In genomic region chr16:31071861-31072260, GRCh38 we compare ENCODE assay signal across 8 cellular contexts. TPM values are rescaled to one million over a fixed set of nuclear protein-coding genes. Genes with fewer than 3 reads are reported as not detected.
A peak's percentile ranks its signal among the peaks of the same experiment; 100 is the strongest.
DNase-seq lines count a peak whose midpoint lies in the region; ATAC-seq and TF ChIP-seq lines count a peak whose summit lies in the region.

No MANE protein-coding gene starts in this region.

- peak overlapping the region; percentile 99 for H3K4me3 Mint-ChIP-seq in T-helper 17 cell

- no peak for ATAC-seq in Right ventricle myocardium superior (ENCODE audit: poor library complexity)
- no peak for ATAC-seq in T-helper 17 cell
- no peak for ATAC-seq in gastroesophageal sphincter
- no peak for ATAC-seq in HG02759 (IDR thresholded peaks at IDR 0.05; ENCODE audit: unreplicated experiment)

- CTCF ChIA-PET in GM10248 (lab: Yijun Ruan, JAX), result interaction anchor here (1.0 to 2.6 kb wide), 4 partner anchors 11 to 118 kb away, joined by 3 to 9 read pairs (median 6); partner anchors contain the start of gene HSD3B7

- intact Hi-C loops in left ventricle myocardium inferior (cut with micrococcal nuclease) (loop anchor here (5.0 kb wide), 1 partner anchor 40 kb away; the partner anchor contains the start of gene STX4), Right ventricle myocardium superior (cut with DNase I) (loop anchor here (2.0 kb wide), 1 partner anchor 37 kb away; no protein-coding TSS in a partner anchor), transverse colon (cut with DNase I; ENCODE audit: low total_unique reads) (no loop called here)

- WGBS in gastroesophageal sphincter (ENCODE audit: low coverage in 1 of 2), 2 donors, result 14 to 19% methylated on average over 4 of the region's 4 CpGs
- 14 to 32% methylated on average over 3 to 4 of the region's 4 CpGs for WGBS in transverse colon (ENCODE audit: low coverage in 1 of 2), 2 donors

- in situ Hi-C loops in transverse colon (cut with MboI; ENCODE audit: low pct_ligation_motif_present in 1 of 4, low pct_unique_long_range_greater_than_20kb in 1 of 4, low sequenced_read_pairs in 3 of 4), result no loop called here

- peaks cover 31% of the 10 kb centered on the region for H3K4me1 Mint-ChIP-seq in T-helper 17 cell

- peak overlapping the region; percentile 95 for H3K27ac Mint-ChIP-seq in T-helper 17 cell

- DNase-seq in left ventricle myocardium inferior (no peak), Right ventricle myocardium superior (no peak), T-helper 17 cell (no peak), transverse colon (no peak), GM10248 (ENCODE audit: extremely low spot score) (no peak), GM20000 (ENCODE audit: low spot score) (no peak)

- peaks cover 4% of the 10 kb centered on the region for H3K36me3 Mint-ChIP-seq in T-helper 17 cell (ENCODE audit: low read depth)

- no peaks in the 10 kb centered on the region for H3K27me3 Mint-ChIP-seq in T-helper 17 cell

- H3K4me3 ChIP-seq in left ventricle myocardium inferior (peak overlapping the region; percentile 93), gastroesophageal sphincter (peak overlapping the region in 1 of 2 donors; percentile 89), transverse colon (peak overlapping the region in 1 of 4 donors; percentile 91)

- TF ChIP-seq CTCF in left ventricle myocardium inferior (IDR thresholded peaks at IDR 0.05; ENCODE audit: borderline replicate concordance) (no peak), gastroesophageal sphincter (IDR thresholded peaks at IDR 0.05) (no peak), transverse colon (IDR thresholded peaks at IDR 0.05) (no peak), GM10248 (IDR thresholded peaks at IDR 0.05; ENCODE audit: control extremely low read depth, extremely low read depth, low read depth, missing control alignments) (no peak), GM20000 (IDR thresholded peaks at IDR 0.05; ENCODE audit: extremely low read depth, missing control alignments) (no peak)

- H3K27ac ChIP-seq in left ventricle myocardium inferior (replicated peaks) (peak overlapping the region; percentile 92), gastroesophageal sphincter (peak overlapping the region in 3 of 4 donors; percentile 96 to 98 (median 97)), transverse colon (peak overlapping the region in 3 of 4 donors; percentile 94 to 97 (median 95))

- H3K36me3 ChIP-seq in left ventricle myocardium inferior (peaks cover 8% of the 10 kb centered on the region), gastroesophageal sphincter (peaks cover 0 to 10% of the 10 kb centered on the region in 2 donors), transverse colon (peaks cover 0 to 6% (median 0%) of the 10 kb centered on the region in 4 donors)

- TF ChIP-seq POLR2A in gastroesophageal sphincter (IDR thresholded peaks at IDR 0.05) (no peak), transverse colon (IDR thresholded peaks at IDR 0.05) (no peak)

- POLR2A ChIA-PET in GM10248 (lab: Yijun Ruan, JAX), result no interaction called here

- H3K27me3 ChIP-seq in left ventricle myocardium inferior (ENCODE audit: low read depth) (no peaks in the 10 kb centered on the region), gastroesophageal sphincter (no peaks in the 10 kb centered on the region), transverse colon (no peaks in the 10 kb centered on the region)

- no peaks in the 10 kb centered on the region for H3K9me3 ChIP-seq in left ventricle myocardium inferior (replicated peaks)
- no peaks in the 10 kb centered on the region for H3K9me3 ChIP-seq in T-helper 17 cell (ENCODE audit: control insufficient read depth, low read length, poor library complexity, severe bottlenecking)
- no peaks in the 10 kb centered on the region for H3K9me3 ChIP-seq in gastroesophageal sphincter
- H3K9me3 ChIP-seq in transverse colon, result no peaks in the 10 kb centered on the region

- TF ChIP-seq EP300 in gastroesophageal sphincter (IDR thresholded peaks at IDR 0.05) (no peak), transverse colon (IDR thresholded peaks at IDR 0.05; ENCODE audit: low read depth) (no peak)

- H3K4me1 ChIP-seq in left ventricle myocardium inferior (peaks cover 43% of the 10 kb centered on the region), gastroesophageal sphincter (peaks cover 5 to 39% (median 17%) of the 10 kb centered on the region in 3 donors), transverse colon (peaks cover 14 to 31% (median 24%) of the 10 kb centered on the region in 4 donors)

RNA-seq across cellular contexts. Expression of gene ZNF668, which starts 2.2 kb away (rescaled TPM):
- total RNA-seq in left ventricle myocardium inferior (5.3 TPM), Right ventricle myocardium superior (4.4 TPM), T-helper 17 cell (10 to 100 TPM in 1 of 2 donors, 1 to 10 TPM in 1; 9.6 to 12.1 TPM), gastroesophageal sphincter (10 to 100 TPM in 3 of 4 donors, 1 to 10 TPM in 1; 8.6 to 22.5 (median 12.6) TPM), transverse colon (10 to 100 TPM in 2 of 4 donors, 1 to 10 TPM in 2; 7.9 to 17.9 (median 10.2) TPM)

RNA-seq across cellular contexts. Expression of gene ZNF646, which starts 2.4 kb away (rescaled TPM):
- total RNA-seq in left ventricle myocardium inferior, result 9.6 TPM
- 8.3 TPM for total RNA-seq in Right ventricle myocardium superior
- total RNA-seq in T-helper 17 cell, result 10 to 100 TPM; 17.0 to 21.7 TPM
- 10 to 100 TPM; 10.9 to 16.9 (median 13.6) TPM for total RNA-seq in gastroesophageal sphincter
- 10 to 100 TPM; 12.0 to 26.7 (median 23.5) TPM for total RNA-seq in transverse colon

RNA-seq across cellular contexts. Expression of gene PRSS53, which starts 16.9 kb away (rescaled TPM):
- total RNA-seq in left ventricle myocardium inferior (1.2 TPM), Right ventricle myocardium superior (0.81 TPM), T-helper 17 cell (1 to 10 TPM; 3.2 to 4.4 TPM), gastroesophageal sphincter (1 to 10 TPM in 3 of 4 donors, under 1 TPM in 1; 0.25 to 4.4 (median 2.6) TPM), transverse colon (1 to 10 TPM; 1.1 to 5.2 (median 3.1) TPM)

RNA-seq across cellular contexts. Expression of gene VKORC1, which starts 22.7 kb away (rescaled TPM):
- total RNA-seq in left ventricle myocardium inferior (39.5 TPM), Right ventricle myocardium superior (40.0 TPM), T-helper 17 cell (10 to 100 TPM; 30.6 to 31.7 TPM), gastroesophageal sphincter (100 to 1,000 TPM in 3 of 4 donors, 10 to 100 TPM in 1; 93.6 to 119 (median 107) TPM), transverse colon (10 to 100 TPM; 29.5 to 89.0 (median 72.0) TPM)

RNA-seq across cellular contexts. Expression of gene BCKDK, which starts 36.3 kb away (rescaled TPM):
- 75.9 TPM for total RNA-seq in left ventricle myocardium inferior
- 84.3 TPM for total RNA-seq in Right ventricle myocardium superior
- 1 to 10 TPM; 8.5 to 9.9 TPM for total RNA-seq in T-helper 17 cell
- total RNA-seq in gastroesophageal sphincter, result 10 to 100 TPM; 26.5 to 70.2 (median 39.8) TPM
- 10 to 100 TPM; 46.8 to 56.5 (median 51.3) TPM for total RNA-seq in transverse colon
